ENCODE assay signal across 8 cellular contexts in the genomic region with DNA sequence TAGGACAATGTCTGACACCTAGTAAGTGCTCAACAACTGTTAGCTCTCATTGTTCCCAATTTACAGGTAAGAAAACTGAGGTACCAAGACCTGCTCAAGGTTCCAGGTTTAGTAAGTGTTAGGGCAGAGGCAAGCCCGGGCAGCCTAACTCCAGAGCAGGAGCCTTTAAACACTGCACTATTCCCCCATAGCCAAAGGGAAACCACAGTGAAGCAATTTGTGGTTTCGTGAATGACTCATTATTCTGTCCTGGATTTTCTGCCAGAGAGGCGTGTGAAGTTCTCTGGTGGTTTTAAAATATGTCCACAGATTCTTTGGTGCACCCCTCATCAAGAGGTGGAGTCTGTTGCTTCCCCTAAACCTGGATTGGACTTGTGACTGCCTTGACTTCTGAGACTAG. TPM values are rescaled to one million over a fixed set of nuclear protein-coding genes. Genes with fewer than 3 reads are reported as not detected.
DNase-seq lines count a peak whose midpoint lies in the region; ATAC-seq and TF ChIP-seq lines count a peak whose summit lies in the region.

No MANE protein-coding gene starts in this region.

- ATAC-seq in HG03520 (IDR thresholded peaks at IDR 0.05; ENCODE audit: unreplicated experiment) (peak; percentile 40), HG02571 (IDR thresholded peaks at IDR 0.05; ENCODE audit: unreplicated experiment) (no peak)

- H3K4me1 ChIP-seq in left ventricle myocardium inferior, result peaks cover 22% of the 10 kb centered on the region

- no peak for TF ChIP-seq CTCF in WERI-Rb-1 (IDR thresholded peaks at IDR 0.05; ENCODE audit: low read depth, low read length)
- TF ChIP-seq CTCF in left ventricle myocardium inferior (IDR thresholded peaks at IDR 0.05; ENCODE audit: borderline replicate concordance), result no peak

- peak overlapping the region; percentile 65 for H3K4me3 ChIP-seq in WERI-Rb-1 (ENCODE audit: low read depth, low read length)
- H3K4me3 ChIP-seq in left ventricle myocardium inferior, result peak overlapping the region; percentile 77

- intact Hi-C loops in left ventricle myocardium inferior (cut with micrococcal nuclease), result loop anchor here (10.0 kb wide), 1 partner anchor 104 kb away; no protein-coding TSS in a partner anchor

- peak; percentile 11 for DNase-seq in stimulated activated CD4-positive, alpha-beta T cell treated with anti-CD3 and anti-CD28 coated beads, Interleukin-15, amount 100 ng/mL, for 24 hours
- no peak for DNase-seq in stimulated activated CD4-positive, alpha-beta T cell treated with anti-CD3 and anti-CD28 coated beads, Interleukin-4, amount 100 ng/mL, for 4 hours
- DNase-seq in WERI-Rb-1 (no peak), left ventricle myocardium inferior (no peak), ureter (ENCODE audit: low spot score) (peak; percentile 63), OCI-M2 (lab: John Stamatoyannopoulos, UW; ENCODE audit: unreplicated experiment) (no peak)

- H3K36me3 ChIP-seq in WERI-Rb-1 (no peaks in the 10 kb centered on the region), left ventricle myocardium inferior (no peaks in the 10 kb centered on the region)

- H3K27me3 ChIP-seq in WERI-Rb-1 (ENCODE audit: insufficient read depth, low read depth, severe bottlenecking) (no peaks in the 10 kb centered on the region), left ventricle myocardium inferior (ENCODE audit: low read depth) (peaks cover 64% of the 10 kb centered on the region)

- peaks cover 9% of the 10 kb centered on the region for H3K9me3 ChIP-seq in WERI-Rb-1 (ENCODE audit: severe bottlenecking)
- H3K9me3 ChIP-seq in left ventricle myocardium inferior (replicated peaks), result peaks cover 19% of the 10 kb centered on the region

- no peak overlapping the region for H3K27ac ChIP-seq in WERI-Rb-1
- H3K27ac ChIP-seq in left ventricle myocardium inferior (replicated peaks), result peak overlapping the region; percentile 57

RNA-seq across cellular contexts. Expression of a gene that starts 1.0 kb away (rescaled TPM):
- total RNA-seq in left ventricle myocardium inferior, result 31.6 TPM
- 88.8 TPM for total RNA-seq in ureter

RNA-seq across cellular contexts. Expression of a gene that starts 24.2 kb away (rescaled TPM):
- total RNA-seq in left ventricle myocardium inferior (13.6 TPM), ureter (42.8 TPM)

RNA-seq across cellular contexts. Expression of a gene that starts 54.5 kb away (rescaled TPM):
- total RNA-seq in left ventricle myocardium inferior (not detected), ureter (2.1 TPM)

Comparison
In these comparisons a context has a peak if more than half of its experiments do, and no peak if none do; other contexts are left out.
1. DNase-seq: peak in stimulated activated CD4-positive, alpha-beta T cell treated with anti-CD3 and anti-CD28 coated beads, Interleukin-15, amount 100 ng/mL, for 24 hours (single experiment) and ureter (single experiment); none in stimulated activated CD4-positive, alpha-beta T cell treated with anti-CD3 and anti-CD28 coated beads, Interleukin-4, amount 100 ng/mL, for 4 hours (0 of 2), WERI-Rb-1 (single experiment), left ventricle myocardium inferior (single experiment) and OCI-M2 (single experiment).